In the genomic region with DNA sequence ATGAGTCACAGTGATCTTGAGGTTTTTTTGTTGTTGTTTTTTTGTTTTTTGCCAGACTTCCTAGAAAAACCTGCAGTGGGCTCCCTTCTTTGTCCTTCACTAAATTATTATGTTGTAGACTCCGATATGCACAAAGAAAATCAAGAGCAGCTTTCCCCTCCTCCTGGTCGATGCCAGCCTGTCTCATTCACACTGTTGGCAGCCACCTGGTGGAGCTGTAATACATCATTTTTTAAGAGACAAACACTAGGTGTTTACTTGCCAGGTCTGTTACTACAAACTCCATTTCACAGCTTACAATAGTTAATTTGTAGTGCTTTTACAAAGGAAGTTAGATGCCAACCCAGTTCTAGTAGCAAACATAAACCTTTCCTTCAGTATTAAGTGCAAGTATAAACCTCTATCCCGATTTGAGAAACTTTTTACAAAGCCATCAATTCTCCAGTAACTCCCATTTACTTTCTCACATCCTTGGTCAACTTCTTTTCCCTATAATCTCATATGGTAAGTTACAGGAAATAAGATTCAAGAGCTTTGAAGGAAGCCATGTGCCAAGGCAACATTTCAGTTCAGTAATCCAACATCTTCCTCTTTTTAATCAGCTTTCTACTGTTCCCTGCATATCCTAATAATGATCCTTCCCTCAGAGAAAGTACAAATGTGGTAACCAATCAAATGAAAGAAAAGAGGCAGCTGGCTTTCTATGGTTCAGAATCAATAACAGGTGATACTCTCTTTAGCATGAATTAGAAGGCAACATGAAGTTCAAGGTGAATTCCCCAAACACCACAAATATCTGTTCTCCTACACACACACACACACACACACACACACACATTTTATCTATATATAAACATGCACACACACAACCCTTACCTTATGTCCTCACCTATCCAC, we compare ENCODE assay signal across 1 cellular context.
TF ChIP-seq lines count a peak whose summit lies in the region.

No MANE protein-coding gene starts in this region.

TF ChIP-seq in H1, 55 proteins besides CTCF, POLR2A, EP300 and RAD21:
- TF ChIP-seq TEAD4 (IDR thresholded peaks at IDR 0.05; ENCODE audit: low read depth, low read length), result no peak
- TF ChIP-seq RBBP5 (IDR thresholded peaks at IDR 0.05; ENCODE audit: borderline replicate concordance, low read depth, low read length), result no peak
- TF ChIP-seq SIN3A (conservative IDR thresholded peaks at IDR 0.05 in 1 of 2, IDR thresholded peaks at IDR 0.05 in 1 of 2; ENCODE audit: low read depth in 1 of 2, low read length in 2 of 2), result no peak
- TF ChIP-seq KDM4A (IDR thresholded peaks at IDR 0.05; ENCODE audit: low read depth, low read length, severe bottlenecking), result no peak
- no peak for TF ChIP-seq SAP30 (IDR thresholded peaks at IDR 0.05; ENCODE audit: insufficient read depth, insufficient replicate concordance, low read length)
TF ChIP-seq in H1: peak in this region for 0.
